In genomic region chr10:70167246-70167645, GRCh38 we compare ENCODE assay signal across 13 cellular contexts. TPM values are rescaled to one million over a fixed set of nuclear protein-coding genes. Genes with fewer than 3 reads are reported as not detected.
A peak's percentile ranks its signal among the peaks of the same experiment; 100 is the strongest.
DNase-seq lines count a peak whose midpoint lies in the region; ATAC-seq and TF ChIP-seq lines count a peak whose summit lies in the region.
"Had no signal": no experiment of that assay in that cellular context is flagged by ENCODE, and none has a peak within 500 bp of the region (broad histone marks: within the 10 kb centered on the region; RNA-seq: fewer than 3 reads in every experiment).

No MANE protein-coding gene starts in this region.

- no peaks in the 10 kb centered on the region for H3K27me3 Mint-ChIP-seq in CD4-positive, CD25-positive, alpha-beta regulatory T cell
- no peaks in the 10 kb centered on the region for H3K27me3 Mint-ChIP-seq in nephron progenitor cell (ENCODE audit: low read depth, poor library complexity)

- POLR2A ChIA-PET in HEK293 (lab: Yijun Ruan, JAX), result interaction anchor here (0.6 to 4.9 kb wide), 3 partner anchors 21 to 27 kb away, joined by 3 to 81 read pairs (median 3); partner anchors contain the start of gene TYSND1

- no peak for DNase-seq in CD4-positive, CD25-positive, alpha-beta regulatory T cell
- peak; percentile 26 for DNase-seq in astrocyte of the hippocampus (ENCODE audit: low read depth, low spot score)
- DNase-seq in nephron progenitor cell, result no peak
- DNase-seq in stimulated activated CD4-positive, alpha-beta T cell treated with anti-CD3 and anti-CD28 coated beads, Interleukin-1b, Interleukin-23, amount 100 ng/mL, for 48 hours, result no peak
- no peak for DNase-seq in SW480 (ENCODE audit: low spot score)
- DNase-seq: activated effector memory CD4-positive, alpha-beta T cell treated with Interleukin-2 at 50 U/mL for 16 hours; NCI-H1417; NCI-H446 treated with DMSO at 0.1 percent for 48 hours; upper lobe of right lung had no signal

- no peak overlapping the region for H3K27ac ChIP-seq in CD4-positive, CD25-positive, alpha-beta regulatory T cell (ENCODE audit: insufficient read depth, low read length, poor library complexity, severe bottlenecking)
- no peak overlapping the region for H3K27ac ChIP-seq in HEK293 (ENCODE audit: extremely low read depth, low read depth, low read length)
- H3K27ac ChIP-seq: upper lobe of right lung had no signal

- peaks cover 21% of the 10 kb centered on the region for H3K36me3 Mint-ChIP-seq in CD4-positive, CD25-positive, alpha-beta regulatory T cell
- peaks cover 20% of the 10 kb centered on the region for H3K36me3 Mint-ChIP-seq in nephron progenitor cell (ENCODE audit: low read depth)

- H3K4me1 ChIP-seq in CD4-positive, CD25-positive, alpha-beta regulatory T cell (ENCODE audit: control insufficient read depth, insufficient read depth, low read length, poor library complexity, severe bottlenecking), result peaks cover 56% of the 10 kb centered on the region
- peaks cover 8% of the 10 kb centered on the region; the same call in 1 of the 2 replicates for H3K4me1 ChIP-seq in HEK293 (ENCODE audit: control insufficient read depth, insufficient read depth, low read length)

- H3K4me1 Mint-ChIP-seq in CD4-positive, CD25-positive, alpha-beta regulatory T cell, result peaks cover 30 to 75% (median 59%) of the 10 kb centered on the region in 4 donors
- peaks cover 43% of the 10 kb centered on the region for H3K4me1 Mint-ChIP-seq in nephron progenitor cell

- peak overlapping the region in 1 of 3 donors; percentile 5 for H3K27ac Mint-ChIP-seq in CD4-positive, CD25-positive, alpha-beta regulatory T cell
- H3K27ac Mint-ChIP-seq in nephron progenitor cell, result no peak overlapping the region

- peak overlapping the region; percentile 40 to 78 (median 56) for H3K4me3 Mint-ChIP-seq in CD4-positive, CD25-positive, alpha-beta regulatory T cell
- peak overlapping the region; percentile 40 for H3K4me3 Mint-ChIP-seq in nephron progenitor cell
- H3K4me3 Mint-ChIP-seq: CD14-positive monocyte had no signal

- no peak for TF ChIP-seq CTCF in HEK293 (tag by site-specific recombination; IDR thresholded peaks at IDR 0.05)
- TF ChIP-seq CTCF in nephron progenitor cell (IDR thresholded peaks at IDR 0.05), result no peak

- CTCF ChIA-PET in HEK293 (lab: Yijun Ruan, JAX), result interaction anchor here (1.0 to 3.3 kb wide), 3 partner anchors 12 to 51 kb away, joined by 3 to 14 read pairs (median 5); partner anchors contain the start of gene TYSND1

- H3K36me3 ChIP-seq in CD4-positive, CD25-positive, alpha-beta regulatory T cell (ENCODE audit: control insufficient read depth, insufficient read depth, low read length), result peaks cover 18% of the 10 kb centered on the region
- peaks cover 4 to 35% of the 10 kb centered on the region in 2 experiments; a peak in 2 of 3 replicates for H3K36me3 ChIP-seq in HEK293 (ENCODE audit: control insufficient read depth in 2 of 2, insufficient read depth in 1 of 2, low read length in 2 of 2)

- H3K9me3 Mint-ChIP-seq in CD4-positive, CD25-positive, alpha-beta regulatory T cell, result no peaks in the 10 kb centered on the region
- H3K9me3 Mint-ChIP-seq in nephron progenitor cell, result peaks cover 3% of the 10 kb centered on the region

- ATAC-seq in CD4-positive, CD25-positive, alpha-beta regulatory T cell (ENCODE audit: low read depth in 2 of 2), result no peak
- ATAC-seq in GM19351 (IDR thresholded peaks at IDR 0.05; ENCODE audit: unreplicated experiment), result no peak
- ATAC-seq: K562, upper lobe of right lung had no signal

- no peaks in the 10 kb centered on the region for H3K9me3 ChIP-seq in CD4-positive, CD25-positive, alpha-beta regulatory T cell (ENCODE audit: control insufficient read depth in 2 of 2, low read length in 2 of 2)
- no peaks in the 10 kb centered on the region for H3K9me3 ChIP-seq in HEK293 (ENCODE audit: control insufficient read depth, insufficient read depth, low read depth, low read length)
- H3K9me3 ChIP-seq: upper lobe of right lung had no signal

- H3K27me3 ChIP-seq in CD4-positive, CD25-positive, alpha-beta regulatory T cell (ENCODE audit: control insufficient read depth, insufficient read depth, low read length), result no peaks in the 10 kb centered on the region
- H3K27me3 ChIP-seq: upper lobe of right lung had no signal

- peak overlapping the region; percentile 55 for H3K4me3 ChIP-seq in CD4-positive, CD25-positive, alpha-beta regulatory T cell (ENCODE audit: low read depth, low read length)
- no peak overlapping the region for H3K4me3 ChIP-seq in HEK293 (ENCODE audit: low read depth, low read length)
- H3K4me3 ChIP-seq: K562, upper lobe of right lung had no signal

TF ChIP-seq in HEK293, 187 proteins besides CTCF, POLR2A, EP300 and RAD21:
- peak; percentile 34; the same call in 1 of the 2 replicates for TF ChIP-seq ZBTB17 (tag by site-specific recombination; IDR thresholded peaks at IDR 0.05)
- no peak for TF ChIP-seq ZNF404 (tag by site-specific recombination; IDR thresholded peaks at IDR 0.05)

RNA-seq across cellular contexts. Expression of gene SAR1A, which starts 3.1 kb away (rescaled TPM):
- 108 TPM for total RNA-seq in CD4-positive, CD25-positive, alpha-beta regulatory T cell
- 10 to 100 TPM; 14.5 to 46.4 (median 31.1) TPM for polyA plus RNA-seq in CD4-positive, CD25-positive, alpha-beta regulatory T cell

RNA-seq across cellular contexts. Expression of gene TYSND1, which starts 20.7 kb away (rescaled TPM):
- 15.2 TPM for total RNA-seq in CD4-positive, CD25-positive, alpha-beta regulatory T cell
- polyA plus RNA-seq in CD4-positive, CD25-positive, alpha-beta regulatory T cell, result 10 to 100 TPM; 15.0 to 28.1 (median 20.3) TPM

RNA-seq across cellular contexts. Expression of gene AIFM2, which starts 34.6 kb away (rescaled TPM):
- 5.5 TPM for total RNA-seq in CD4-positive, CD25-positive, alpha-beta regulatory T cell
- polyA plus RNA-seq in CD4-positive, CD25-positive, alpha-beta regulatory T cell, result 1 to 10 TPM; 2.0 to 2.4 (median 2.2) TPM
